19 cellular contexts compared by ENCODE assay signal in the genomic region with DNA sequence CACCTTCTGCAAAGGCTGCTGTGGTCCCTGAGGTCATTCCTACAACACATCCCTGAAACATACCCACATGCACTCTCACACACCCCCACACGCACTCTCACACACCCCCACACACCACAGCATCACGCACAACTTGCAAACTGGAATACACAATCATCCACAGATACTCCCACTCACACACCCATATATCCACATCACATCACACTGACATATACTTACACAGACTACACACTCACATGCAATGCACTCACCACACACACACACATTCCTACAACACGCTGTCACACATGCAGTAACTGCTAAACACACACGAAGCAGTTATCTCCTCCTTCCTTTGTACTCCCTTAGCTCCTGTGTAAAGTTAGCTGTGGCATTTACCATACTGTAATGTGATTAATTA. TPM values are rescaled to one million over a fixed set of nuclear protein-coding genes. Genes with fewer than 3 reads are reported as not detected.
DNase-seq lines count a peak whose midpoint lies in the region; ATAC-seq, FAIRE-seq and TF ChIP-seq lines count a peak whose summit lies in the region.
"Had no signal": no experiment of that assay in that cellular context is flagged by ENCODE, and none has a peak within 500 bp of the region (broad histone marks: within the 10 kb centered on the region; RNA-seq: fewer than 3 reads in every experiment).

No MANE protein-coding gene starts in this region.

- peak; percentile 86 for FAIRE-seq in bronchial epithelial cell (lab: Jason Lieb, UNC)
- FAIRE-seq: D721Med, endothelial cell of umbilical vein had no signal

- intact Hi-C loops in psoas muscle (cut with DNase I), result no loop called here

- H3K27ac ChIP-seq in HEK293 (ENCODE audit: extremely low read depth, low read depth, low read length) (no peak overlapping the region), psoas muscle (no peak overlapping the region)

- DNase-seq in bronchial epithelial cell (ENCODE audit: low read depth) (no peak), islet precursor cell (peak; percentile 68), psoas muscle (no peak), KG1 (lab: John Stamatoyannopoulos, UW) (no peak)
- DNase-seq: activated CD8-positive, alpha-beta memory T cell treated with anti-CD3 and anti-CD28 coated beads, Interleukin-2, amount 50 U/mL, for 48 hours; naive B cell; NCI-H2171 treated with DMSO at 0.1 percent for 48 hours; RPMI8226; stimulated activated CD4-positive, alpha-beta T cell treated with anti-CD3 and anti-CD28 coated beads, Interleukin-4, amount 100 ng/mL, for 4 hours; T-cell had no signal

- ATAC-seq in psoas muscle, result peak; percentile 31 to 52 (median 39)
- ATAC-seq in GM19328 (IDR thresholded peaks at IDR 0.05; ENCODE audit: unreplicated experiment), result no peak
- ATAC-seq in HG03280 (IDR thresholded peaks at IDR 0.05; ENCODE audit: unreplicated experiment), result no peak
- ATAC-seq in HG03469 (IDR thresholded peaks at IDR 0.05; ENCODE audit: unreplicated experiment), result no peak
- ATAC-seq: activated CD4-positive, CD25-positive, alpha-beta regulatory T cell treated with anti-CD3 and anti-CD28 coated beads, Interleukin-2, amount 50 U/mL, for 24 hours; left lobe of liver; T-cell had no signal

- H3K4me3 ChIP-seq in HEK293 (ENCODE audit: low read depth, low read length), result no peak overlapping the region
- H3K4me3 ChIP-seq in bronchial epithelial cell (ENCODE audit: low read depth, low read length), result no peak overlapping the region
- no peak overlapping the region for H3K4me3 ChIP-seq in psoas muscle
- H3K4me3 ChIP-seq: right atrium auricular region had no signal

- 71 to 80% (median 76%) methylated on average over 4 of the region's 4 CpGs for WGBS in psoas muscle, 3 donors

- no peak for TF ChIP-seq CTCF in HEK293 (tag by site-specific recombination; IDR thresholded peaks at IDR 0.05)
- TF ChIP-seq CTCF in bronchial epithelial cell (IDR thresholded peaks at IDR 0.05; ENCODE audit: insufficient read depth, low read length, severe bottlenecking), result no peak
- no peak for TF ChIP-seq CTCF in psoas muscle (IDR thresholded peaks at IDR 0.05)

- H3K36me3 ChIP-seq in HEK293 (ENCODE audit: control insufficient read depth in 2 of 2, insufficient read depth in 1 of 2, low read length in 2 of 2), result no peaks in the 10 kb centered on the region
- no peaks in the 10 kb centered on the region for H3K36me3 ChIP-seq in bronchial epithelial cell (ENCODE audit: control insufficient read depth, insufficient read depth, low read length)
- H3K36me3 ChIP-seq in psoas muscle (ENCODE audit: insufficient read depth in 1 of 2, low read depth in 1 of 2), result no peaks in the 10 kb centered on the region
- H3K36me3 ChIP-seq: right atrium auricular region had no signal

- no peaks in the 10 kb centered on the region for H3K27me3 ChIP-seq in bronchial epithelial cell (ENCODE audit: control insufficient read depth, insufficient read depth, low read length)
- H3K27me3 ChIP-seq in psoas muscle (ENCODE audit: insufficient read depth in 3 of 3, low read length in 2 of 3), result no peaks in the 10 kb centered on the region
- H3K27me3 ChIP-seq: right atrium auricular region had no signal

- POLR2A ChIA-PET in HEK293 (lab: Yijun Ruan, JAX), result no interaction called here

- H3K9me3 ChIP-seq in HEK293 (ENCODE audit: control insufficient read depth, insufficient read depth, low read depth, low read length), result no peaks in the 10 kb centered on the region
- H3K9me3 ChIP-seq in psoas muscle, result no peaks in the 10 kb centered on the region
- H3K9me3 ChIP-seq: right atrium auricular region had no signal

- CTCF ChIA-PET in HEK293 (lab: Yijun Ruan, JAX), result interaction anchor here (0.6 kb wide), 1 partner anchor 1239 kb away, joined by 3 read pairs; no protein-coding TSS in a partner anchor

- peaks cover 10% of the 10 kb centered on the region for H3K4me1 ChIP-seq in HEK293 (ENCODE audit: control insufficient read depth, insufficient read depth, low read length)
- H3K4me1 ChIP-seq in psoas muscle, result peaks cover 13% of the 10 kb centered on the region

TF ChIP-seq in HEK293, 187 proteins besides CTCF, POLR2A, EP300 and RAD21 (continues in another document):
- TF ChIP-seq ZNF600 (tag by site-specific recombination; IDR thresholded peaks at IDR 0.05) (peak; percentile 54; the same call in 1 of the 2 replicates), ZNF621 (tag by site-specific recombination; IDR thresholded peaks at IDR 0.05) (no peak), ZFHX2 (tag by site-specific recombination; conservative IDR thresholded peaks at IDR 0.05) (peak; percentile 100), ZNF561 (tag by site-specific recombination; IDR thresholded peaks at IDR 0.05; ENCODE audit: borderline replicate concordance) (no peak), ZFP69B (tag by site-specific recombination; IDR thresholded peaks at IDR 0.05) (peak; percentile 27; the same call in 1 of the 2 replicates), ZNF169 (tag by site-specific recombination; IDR thresholded peaks at IDR 0.05) (no peak), OSR2 (tag by site-specific recombination; IDR thresholded peaks at IDR 0.05) (peak; percentile 55; the same call in 1 of the 2 replicates), SALL2 (tag by site-specific recombination; IDR thresholded peaks at IDR 0.05; ENCODE audit: borderline replicate concordance) (0 out of 2 replicates have a peak, but pooled peaks have one; percentile 36), ZBTB48 (tag by site-specific recombination; IDR thresholded peaks at IDR 0.05) (0 out of 2 replicates have a peak, but pooled peaks have one; percentile 33), ZNF585B (tag by site-specific recombination; IDR thresholded peaks at IDR 0.05) (no peak), EGR2 (tag by site-specific recombination; IDR thresholded peaks at IDR 0.05; ENCODE audit: low read depth) (peak; percentile 100), WT1 (tag by site-specific recombination; IDR thresholded peaks at IDR 0.05) (peak; percentile 82)
- TF ChIP-seq, protein P1, sequence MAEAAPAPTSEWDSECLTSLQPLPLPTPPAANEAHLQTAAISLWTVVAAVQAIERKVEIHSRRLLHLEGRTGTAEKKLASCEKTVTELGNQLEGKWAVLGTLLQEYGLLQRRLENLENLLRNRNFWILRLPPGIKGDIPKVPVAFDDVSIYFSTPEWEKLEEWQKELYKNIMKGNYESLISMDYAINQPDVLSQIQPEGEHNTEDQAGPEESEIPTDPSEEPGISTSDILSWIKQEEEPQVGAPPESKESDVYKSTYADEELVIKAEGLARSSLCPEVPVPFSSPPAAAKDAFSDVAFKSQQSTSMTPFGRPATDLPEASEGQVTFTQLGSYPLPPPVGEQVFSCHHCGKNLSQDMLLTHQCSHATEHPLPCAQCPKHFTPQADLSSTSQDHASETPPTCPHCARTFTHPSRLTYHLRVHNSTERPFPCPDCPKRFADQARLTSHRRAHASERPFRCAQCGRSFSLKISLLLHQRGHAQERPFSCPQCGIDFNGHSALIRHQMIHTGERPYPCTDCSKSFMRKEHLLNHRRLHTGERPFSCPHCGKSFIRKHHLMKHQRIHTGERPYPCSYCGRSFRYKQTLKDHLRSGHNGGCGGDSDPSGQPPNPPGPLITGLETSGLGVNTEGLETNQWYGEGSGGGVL (tag by site-specific recombination; IDR thresholded peaks at IDR 0.05), result peak; percentile 57
- TF ChIP-seq, protein P2, sequence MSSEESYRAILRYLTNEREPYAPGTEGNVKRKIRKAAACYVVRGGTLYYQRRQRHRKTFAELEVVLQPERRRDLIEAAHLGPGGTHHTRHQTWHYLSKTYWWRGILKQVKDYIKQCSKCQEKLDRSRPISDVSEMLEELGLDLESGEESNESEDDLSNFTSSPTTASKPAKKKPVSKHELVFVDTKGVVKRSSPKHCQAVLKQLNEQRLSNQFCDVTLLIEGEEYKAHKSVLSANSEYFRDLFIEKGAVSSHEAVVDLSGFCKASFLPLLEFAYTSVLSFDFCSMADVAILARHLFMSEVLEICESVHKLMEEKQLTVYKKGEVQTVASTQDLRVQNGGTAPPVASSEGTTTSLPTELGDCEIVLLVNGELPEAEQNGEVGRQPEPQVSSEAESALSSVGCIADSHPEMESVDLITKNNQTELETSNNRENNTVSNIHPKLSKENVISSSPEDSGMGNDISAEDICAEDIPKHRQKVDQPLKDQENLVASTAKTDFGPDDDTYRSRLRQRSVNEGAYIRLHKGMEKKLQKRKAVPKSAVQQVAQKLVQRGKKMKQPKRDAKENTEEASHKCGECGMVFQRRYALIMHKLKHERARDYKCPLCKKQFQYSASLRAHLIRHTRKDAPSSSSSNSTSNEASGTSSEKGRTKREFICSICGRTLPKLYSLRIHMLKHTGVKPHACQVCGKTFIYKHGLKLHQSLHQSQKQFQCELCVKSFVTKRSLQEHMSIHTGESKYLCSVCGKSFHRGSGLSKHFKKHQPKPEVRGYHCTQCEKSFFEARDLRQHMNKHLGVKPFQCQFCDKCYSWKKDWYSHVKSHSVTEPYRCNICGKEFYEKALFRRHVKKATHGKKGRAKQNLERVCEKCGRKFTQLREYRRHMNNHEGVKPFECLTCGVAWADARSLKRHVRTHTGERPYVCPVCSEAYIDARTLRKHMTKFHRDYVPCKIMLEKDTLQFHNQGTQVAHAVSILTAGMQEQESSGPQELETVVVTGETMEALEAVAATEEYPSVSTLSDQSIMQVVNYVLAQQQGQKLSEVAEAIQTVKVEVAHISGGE (tag by site-specific recombination; conservative IDR thresholded peaks at IDR 0.05; ENCODE audit: low read depth), result no peak
- TF ChIP-seq, protein P3, sequence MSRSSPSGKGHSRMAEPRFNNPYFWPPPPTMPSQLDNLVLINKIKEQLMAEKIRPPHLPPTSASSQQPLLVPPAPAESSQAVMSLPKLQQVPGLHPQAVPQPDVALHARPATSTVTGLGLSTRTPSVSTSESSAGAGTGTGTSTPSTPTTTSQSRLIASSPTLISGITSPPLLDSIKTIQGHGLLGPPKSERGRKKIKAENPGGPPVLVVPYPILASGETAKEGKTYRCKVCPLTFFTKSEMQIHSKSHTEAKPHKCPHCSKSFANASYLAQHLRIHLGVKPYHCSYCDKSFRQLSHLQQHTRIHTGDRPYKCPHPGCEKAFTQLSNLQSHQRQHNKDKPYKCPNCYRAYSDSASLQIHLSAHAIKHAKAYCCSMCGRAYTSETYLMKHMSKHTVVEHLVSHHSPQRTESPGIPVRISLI (tag by site-specific recombination; IDR thresholded peaks at IDR 0.05), result no peak
- TF ChIP-seq, protein P4, sequence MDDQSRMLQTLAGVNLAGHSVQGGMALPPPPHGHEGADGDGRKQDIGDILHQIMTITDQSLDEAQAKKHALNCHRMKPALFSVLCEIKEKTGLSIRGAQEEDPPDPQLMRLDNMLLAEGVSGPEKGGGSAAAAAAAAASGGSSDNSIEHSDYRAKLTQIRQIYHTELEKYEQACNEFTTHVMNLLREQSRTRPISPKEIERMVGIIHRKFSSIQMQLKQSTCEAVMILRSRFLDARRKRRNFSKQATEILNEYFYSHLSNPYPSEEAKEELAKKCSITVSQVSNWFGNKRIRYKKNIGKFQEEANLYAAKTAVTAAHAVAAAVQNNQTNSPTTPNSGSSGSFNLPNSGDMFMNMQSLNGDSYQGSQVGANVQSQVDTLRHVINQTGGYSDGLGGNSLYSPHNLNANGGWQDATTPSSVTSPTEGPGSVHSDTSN (CRISPR knock-in tag; IDR thresholded peaks at IDR 0.05), result no peak

RNA-seq across cellular contexts. Expression of a gene that starts 57.1 kb away (rescaled TPM):
- total RNA-seq in bronchial epithelial cell (0.38 and 0.79 TPM in 2 replicates), psoas muscle (100 to 1,000 TPM in 2 of 4 donors, 10 to 100 TPM in 2; 45.6 to 159 (median 111) TPM)
- polyA plus RNA-seq in psoas muscle, result 100 to 1,000 TPM in 2 of 3 donors, 10 to 100 TPM in 1; 76.1 to 209 (median 186) TPM

Comparison
In these comparisons a context has a peak if more than half of its experiments do, and no peak if none do; other contexts are left out.
1. ATAC-seq: peak in psoas muscle (4 of 4); none in GM19328 (single experiment), HG03280 (single experiment) and HG03469 (single experiment).
2. RNA of a gene that starts 57.1 kb away (total RNA-seq): 45.6 to 159 TPM in psoas muscle; 0.38 to 0.79 TPM in bronchial epithelial cell; every median in the first group is over 10 times any median in the second.